ENCODE assay signal across 13 cellular contexts in genomic region chr9:93949694-93950449, GRCh38. TPM values are rescaled to one million over a fixed set of nuclear protein-coding genes. Genes with fewer than 3 reads are reported as not detected.
DNase-seq lines count a peak whose midpoint lies in the region; ATAC-seq and TF ChIP-seq lines count a peak whose summit lies in the region.
"Had no signal": no experiment of that assay in that cellular context is flagged by ENCODE, and none has a peak within 500 bp of the region (broad histone marks: within the 10 kb centered on the region; RNA-seq: fewer than 3 reads in every experiment).

No MANE protein-coding gene starts in this region.

- H2BK120ac ChIP-seq in trophoblast cell (ENCODE audit: insufficient read depth, low read length, poor library complexity), result no peak overlapping the region

- no peak overlapping the region for H3K27ac Mint-ChIP-seq in MCF 10A (ENCODE audit: low read depth, unreplicated experiment)
- H3K27ac Mint-ChIP-seq: activated T-cell treated with anti-CD3 and anti-CD28 coated beads, Interleukin-2, amount 50 U/mL, for 24 hours had no signal

- no peak overlapping the region for H3K4me3 Mint-ChIP-seq in MCF 10A (ENCODE audit: unreplicated experiment)

- H3K36me3 ChIP-seq in breast epithelium (no peaks in the 10 kb centered on the region), stomach smooth muscle (ENCODE audit: control insufficient read depth in 2 of 2, insufficient read depth in 2 of 2, low read length in 2 of 2) (peaks cover 9 to 27% of the 10 kb centered on the region in 2 donors), trophoblast cell (ENCODE audit: control insufficient read depth in 1 of 2, insufficient read depth in 2 of 2, low read length in 2 of 2) (no peaks in the 10 kb centered on the region)
- H3K36me3 ChIP-seq: vagina had no signal

- no peak overlapping the region for H4K8ac ChIP-seq in trophoblast cell (ENCODE audit: low read depth, low read length)

- no peak overlapping the region for H3K4me2 ChIP-seq in trophoblast cell (ENCODE audit: low read length)

- H3K4me1 ChIP-seq in breast epithelium, result peaks cover 6 to 18% of the 10 kb centered on the region in 2 donors
- H3K4me1 ChIP-seq in stomach smooth muscle (ENCODE audit: control insufficient read depth, insufficient read depth, low read length), result peaks cover 67% of the 10 kb centered on the region
- peaks cover 13 to 20% of the 10 kb centered on the region in 2 experiments for H3K4me1 ChIP-seq in trophoblast cell (ENCODE audit: control insufficient read depth in 1 of 2, insufficient read depth in 2 of 2, low read length in 2 of 2)

- peak overlapping the region in 1 of 2 donors; percentile 48 for H3K9ac ChIP-seq in stomach smooth muscle (ENCODE audit: low read length in 2 of 2)
- H3K9ac ChIP-seq in trophoblast cell (ENCODE audit: low read length), result no peak overlapping the region

- H4K12ac ChIP-seq in trophoblast cell (ENCODE audit: low read depth, low read length), result no peak overlapping the region

- H4K91ac ChIP-seq in trophoblast cell (ENCODE audit: low read depth, low read length), result no peak overlapping the region

- no peak overlapping the region for H2AK5ac ChIP-seq in trophoblast cell (ENCODE audit: low read length)

- POLR2A ChIA-PET in MCF 10A (lab: Yijun Ruan, JAX) (no interaction called here), RWPE1 (lab: Yijun Ruan, JAX; ENCODE audit: low non-redundant PET) (no interaction called here)

- H3K4me3 ChIP-seq in breast epithelium, result no peak overlapping the region
- H3K4me3 ChIP-seq in stomach smooth muscle (ENCODE audit: low read length in 2 of 2), result peak overlapping the region; percentile 38 to 55
- H3K4me3 ChIP-seq in trophoblast cell (ENCODE audit: low read depth, low read length), result no peak overlapping the region

- no peak overlapping the region for H3K18ac ChIP-seq in trophoblast cell (ENCODE audit: low read length)

- H3K9me3 Mint-ChIP-seq in MCF 10A (ENCODE audit: unreplicated experiment), result no peaks in the 10 kb centered on the region
- H3K9me3 Mint-ChIP-seq: activated T-cell treated with anti-CD3 and anti-CD28 coated beads, Interleukin-2, amount 50 U/mL, for 24 hours had no signal

- H3K9me3 ChIP-seq in breast epithelium, result peaks cover 0 to 4% of the 10 kb centered on the region in 2 donors
- no peaks in the 10 kb centered on the region for H3K9me3 ChIP-seq in stomach smooth muscle (ENCODE audit: control insufficient read depth in 2 of 2, low read length in 2 of 2)
- peaks cover 31% of the 10 kb centered on the region for H3K9me3 ChIP-seq in trophoblast cell (ENCODE audit: insufficient read depth, low read depth, low read length)
- H3K9me3 ChIP-seq: vagina had no signal

- no peak overlapping the region for H3K4ac ChIP-seq in trophoblast cell (ENCODE audit: low read depth, low read length)

- ATAC-seq in GM18498 (IDR thresholded peaks at IDR 0.05; ENCODE audit: unreplicated experiment) (no peak), GM19397 (IDR thresholded peaks at IDR 0.05; ENCODE audit: unreplicated experiment) (no peak)

- H3K79me1 ChIP-seq in trophoblast cell (ENCODE audit: low read length), result no peaks in the 10 kb centered on the region

- intact Hi-C loops in MCF 10A (cut with micrococcal nuclease) (no loop called here), breast epithelium (cut with DNase I; ENCODE audit: low total_unique reads) (no loop called here)

- DNase-seq in MCF 10A (ENCODE audit: unreplicated experiment), result peak; percentile 22
- DNase-seq in breast epithelium (ENCODE audit: low spot score in 2 of 2), result no peak
- peak; percentile 77 for DNase-seq in RWPE1 (ENCODE audit: low spot score)
- peak; percentile 65 for DNase-seq in glomerular visceral epithelial cell (ENCODE audit: extremely low spot score)
- no peak for DNase-seq in trophoblast cell
- DNase-seq: activated T-cell treated with anti-CD3 and anti-CD28 coated beads, Interleukin-2, amount 50 U/mL, for 24 hours; erythroblast; NCI-H2081 treated with DMSO at 0.1 percent for 48 hours had no signal

- peaks cover 6% of the 10 kb centered on the region for H3K4me1 Mint-ChIP-seq in MCF 10A (ENCODE audit: insufficient read depth, unreplicated experiment)

- CTCF ChIA-PET in MCF 10A (lab: Yijun Ruan, JAX) (no interaction called here), RWPE1 (lab: Yijun Ruan, JAX) (interaction anchor here (0.6 kb wide), 1 partner anchor 309 kb away, joined by 4 read pairs; no protein-coding TSS in a partner anchor)

- no peak overlapping the region for H2BK5ac ChIP-seq in trophoblast cell (ENCODE audit: low read depth, low read length, poor library complexity)

- H2AFZ ChIP-seq in trophoblast cell (ENCODE audit: insufficient read depth, low read length, poor library complexity), result no peak overlapping the region

- WGBS in trophoblast cell (ENCODE audit: extremely low coverage, insufficient coverage, insufficient read length), result no CpG with 5 or more reads among the region's 16 CpGs

- peaks cover 56% of the 10 kb centered on the region for H3K27me3 Mint-ChIP-seq in MCF 10A (ENCODE audit: insufficient read depth, unreplicated experiment)

- H3K14ac ChIP-seq in trophoblast cell (ENCODE audit: low read length), result no peak overlapping the region

- H3K27ac ChIP-seq in breast epithelium, result no peak overlapping the region
- H3K27ac ChIP-seq in RWPE1, result no peak overlapping the region
- peak overlapping the region; percentile 84 for H3K27ac ChIP-seq in stomach smooth muscle (ENCODE audit: low read length)
- H3K27ac ChIP-seq in trophoblast cell (ENCODE audit: low read depth, low read length), result no peak overlapping the region
- H3K27ac ChIP-seq: vagina had no signal

- BruUV-seq in MCF 10A (replicated peaks; lab: Mats Ljungman, UMichigan), result no TSS peak

- no peak for TF ChIP-seq POLR2A in breast epithelium (IDR thresholded peaks at IDR 0.05)

- H3K23ac ChIP-seq in trophoblast cell (ENCODE audit: low read length), result no peak overlapping the region

- no peak overlapping the region for H2BK12ac ChIP-seq in trophoblast cell (ENCODE audit: low read length)

- H3K36me3 Mint-ChIP-seq in MCF 10A (ENCODE audit: insufficient read depth, unreplicated experiment), result no peaks in the 10 kb centered on the region

- TF ChIP-seq CTCF in MCF 10A (IDR thresholded peaks at IDR 0.05; ENCODE audit: unreplicated experiment) (no peak), breast epithelium (IDR thresholded peaks at IDR 0.05) (no peak), RWPE1 (conservative IDR thresholded peaks at IDR 0.05; ENCODE audit: low read depth) (no peak)

- no peaks in the 10 kb centered on the region for H3K79me2 ChIP-seq in trophoblast cell (ENCODE audit: control insufficient read depth, insufficient read depth, low read length, poor library complexity)

- H3K27me3 ChIP-seq in breast epithelium (peaks cover 18 to 99% of the 10 kb centered on the region in 2 donors), stomach smooth muscle (ENCODE audit: control insufficient read depth in 1 of 2, insufficient read depth in 2 of 2, low read length in 2 of 2) (peaks cover 4 to 6% of the 10 kb centered on the region in 2 donors), trophoblast cell (ENCODE audit: insufficient read depth, low read length) (peaks cover 96% of the 10 kb centered on the region)

RNA-seq across cellular contexts. Expression of gene BARX1, which starts 5.3 kb away (rescaled TPM):
- total RNA-seq in MCF 10A (2022) (0.23 TPM in 1 of 2 replicates, not detected in the other), breast epithelium (1 to 10 TPM in 2 of 3 donors, not detected in 1; 2.6 to 2.9 TPM)
- polyA plus RNA-seq in trophoblast cell (2013), result 0.04 and 0.07 TPM in 2 replicates
- total RNA-seq: G401, vagina had no signal

Comparison
In these comparisons a context has a peak if more than half of its experiments do, and no peak if none do; other contexts are left out.
1. DNase-seq: peak in MCF 10A (single experiment), RWPE1 (single experiment) and glomerular visceral epithelial cell (single experiment); none in breast epithelium (0 of 2) and trophoblast cell (0 of 2).
2. H3K4me3 ChIP-seq: peak in stomach smooth muscle (2 of 2); none in breast epithelium (0 of 3) and trophoblast cell (single experiment).